14 cellular contexts compared by ENCODE assay signal in the genomic region with DNA sequence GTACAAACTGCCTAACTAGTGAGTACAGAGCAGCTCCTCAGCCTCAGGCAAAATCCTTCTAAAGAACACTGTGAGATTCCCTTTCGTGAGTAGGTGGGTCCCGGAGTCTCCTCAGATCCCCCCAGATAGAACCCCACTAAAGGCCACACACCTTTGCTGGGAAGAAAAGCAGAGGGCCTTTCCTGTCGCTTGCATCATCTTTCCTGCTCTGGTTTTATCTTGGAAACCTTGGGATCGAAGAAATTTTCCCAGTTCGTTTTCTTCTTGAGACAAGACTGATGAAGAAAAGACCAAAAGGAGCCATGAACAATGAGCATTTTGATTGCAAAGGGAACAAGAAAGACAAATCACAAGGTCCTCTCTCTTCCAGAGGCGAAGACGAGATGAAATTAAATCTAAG. TPM values are rescaled to one million over a fixed set of nuclear protein-coding genes. Genes with fewer than 3 reads are reported as not detected.
DNase-seq lines count a peak whose midpoint lies in the region; ATAC-seq and TF ChIP-seq lines count a peak whose summit lies in the region.
"Had no signal": no experiment of that assay in that cellular context is flagged by ENCODE, and none has a peak within 500 bp of the region (broad histone marks: within the 10 kb centered on the region; RNA-seq: fewer than 3 reads in every experiment).

No MANE protein-coding gene starts in this region.

- peak overlapping the region; percentile 44; the same call in 1 of the 2 replicates for H3K27ac ChIP-seq in HUES6 (ENCODE audit: low read depth, low read length)
- H3K27ac ChIP-seq in endodermal cell (ENCODE audit: low read depth, low read length) = peak overlapping the region; percentile 89
- H3K27ac ChIP-seq in neural progenitor cell = no peak overlapping the region
- H3K27ac ChIP-seq: 22Rv1, BLaER1 had no signal

- H4K20me1 ChIP-seq in neural progenitor cell (ENCODE audit: low read depth) = no peaks in the 10 kb centered on the region
- H4K20me1 ChIP-seq: BLaER1 had no signal

- H3K4me3 Mint-ChIP-seq in Caco-2 (ENCODE audit: unreplicated experiment) (no peak overlapping the region), endodermal cell (no peak overlapping the region), neural progenitor cell (peak overlapping the region; percentile 52)

- intact Hi-C loops in Caco-2 (cut with micrococcal nuclease; ENCODE audit: unreplicated experiment) = loop anchor here (1.0 kb wide), 1 partner anchor 70 kb away; no protein-coding TSS in a partner anchor

- H3K27ac Mint-ChIP-seq in Caco-2 (ENCODE audit: unreplicated experiment) (peak overlapping the region; percentile 42), endodermal cell (peak overlapping the region; percentile 65), neural progenitor cell (peak overlapping the region; percentile 92)

- H3F3A ChIP-seq in neural progenitor cell (ENCODE audit: low read depth) = peaks cover 18% of the 10 kb centered on the region

- no peak for DNase-seq in Caco-2
- DNase-seq in endodermal cell = no peak
- peak; percentile 9 for DNase-seq in neural progenitor cell (ENCODE audit: low spot score)
- DNase-seq in NCI-H2107 (lab: John Stamatoyannopoulos, UW) = no peak
- DNase-seq in activated naive CD4-positive, alpha-beta T cell treated with anti-CD3 and anti-CD28 coated beads, Interleukin-2, amount 50 U/mL, for 16 hours = no peak
- DNase-seq: AML-193, DMS79 had no signal

- BruUV-seq in Caco-2 (replicated peaks; lab: Mats Ljungman, UMichigan) = no TSS peak

- no peak for TF ChIP-seq CTCF in Caco-2 (IDR thresholded peaks at IDR 0.05; ENCODE audit: insufficient read depth in 1 of 2, low read depth in 1 of 2, low read length in 1 of 2, severe bottlenecking in 1 of 2, unreplicated experiment in 1 of 2)
- no peak for TF ChIP-seq CTCF in endodermal cell (conservative IDR thresholded peaks at IDR 0.05)
- TF ChIP-seq CTCF in neural progenitor cell (IDR thresholded peaks at IDR 0.05) = no peak

- H3K36me3 Mint-ChIP-seq in Caco-2 (ENCODE audit: insufficient read depth, unreplicated experiment) (peaks cover 5% of the 10 kb centered on the region), endodermal cell (ENCODE audit: low read depth) (no peaks in the 10 kb centered on the region), neural progenitor cell (no peaks in the 10 kb centered on the region)

- ATAC-seq in HG03439 (IDR thresholded peaks at IDR 0.05; ENCODE audit: unreplicated experiment) (no peak), GM21423 (IDR thresholded peaks at IDR 0.05; ENCODE audit: unreplicated experiment) (no peak)
- ATAC-seq: K562 had no signal

- WGBS in endodermal cell (ENCODE audit: insufficient coverage in 1 of 2, insufficient read length in 1 of 2), 2 experiments = 83 to 86% methylated on average over 5 to 7 of the region's 7 CpGs

- H3K27me3 ChIP-seq in Caco-2 (replicated peaks; ENCODE audit: control insufficient read depth, insufficient read depth, low read length) (no peaks in the 10 kb centered on the region), HUES6 (ENCODE audit: control insufficient read depth, insufficient read depth, low read length) (no peaks in the 10 kb centered on the region), endodermal cell (ENCODE audit: control insufficient read depth, insufficient read depth, low read length, poor library complexity, severe bottlenecking) (no peaks in the 10 kb centered on the region), neural progenitor cell (no peaks in the 10 kb centered on the region)
- H3K27me3 ChIP-seq: BLaER1 had no signal

- POLR2A ChIA-PET in Caco-2 (lab: Charles Lee) = no interaction called here

- H3K9ac ChIP-seq in HUES6 (ENCODE audit: low read length) (peak overlapping the region; percentile 61), endodermal cell (ENCODE audit: extremely low read depth, low read length, poor library complexity, severe bottlenecking) (no peak overlapping the region), neural progenitor cell (no peak overlapping the region)
- H3K9ac ChIP-seq: BLaER1 had no signal

- H3K27me3 Mint-ChIP-seq in Caco-2 (ENCODE audit: insufficient read depth, unreplicated experiment) = no peaks in the 10 kb centered on the region
- no peaks in the 10 kb centered on the region for H3K27me3 Mint-ChIP-seq in endodermal cell (ENCODE audit: insufficient read depth)
- H3K27me3 Mint-ChIP-seq in neural progenitor cell (ENCODE audit: insufficient read depth, low read depth) = peaks cover 2% of the 10 kb centered on the region

- H3K4me1 Mint-ChIP-seq in Caco-2 (ENCODE audit: low read depth, unreplicated experiment) (peaks cover 4% of the 10 kb centered on the region), endodermal cell (peaks cover 9% of the 10 kb centered on the region), neural progenitor cell (peaks cover 33% of the 10 kb centered on the region)

- H3K9me3 ChIP-seq in Caco-2 = no peaks in the 10 kb centered on the region
- no peaks in the 10 kb centered on the region for H3K9me3 ChIP-seq in HUES6 (ENCODE audit: control insufficient read depth, insufficient read depth, low read depth, low read length)
- no peaks in the 10 kb centered on the region for H3K9me3 ChIP-seq in endodermal cell (ENCODE audit: control insufficient read depth, low read length)
- H3K9me3 ChIP-seq in neural progenitor cell (ENCODE audit: low read depth) = no peaks in the 10 kb centered on the region
- H3K9me3 ChIP-seq: BLaER1 had no signal

- CTCF ChIA-PET in Caco-2 (lab: Charles Lee) = interaction anchor here (1.1 kb wide), 1 partner anchor 75 kb away, joined by 5 read pairs; no protein-coding TSS in a partner anchor

- H3K36me3 ChIP-seq in Caco-2 (ENCODE audit: control insufficient read depth, insufficient read depth, low read length) (no peaks in the 10 kb centered on the region), HUES6 (ENCODE audit: control insufficient read depth, insufficient read depth, low read length) (no peaks in the 10 kb centered on the region), endodermal cell (ENCODE audit: control insufficient read depth, insufficient read depth, low read length) (no peaks in the 10 kb centered on the region), neural progenitor cell (no peaks in the 10 kb centered on the region)
- H3K36me3 ChIP-seq: BLaER1 had no signal

- no peaks in the 10 kb centered on the region for H3K79me2 ChIP-seq in neural progenitor cell (ENCODE audit: low read depth)

- H3K4me1 ChIP-seq in Caco-2 (no peaks in the 10 kb centered on the region), HUES6 (ENCODE audit: control insufficient read depth, insufficient read depth, low read length) (peaks cover 28% of the 10 kb centered on the region), endodermal cell (ENCODE audit: control insufficient read depth, insufficient read depth, low read length) (no peaks in the 10 kb centered on the region), neural progenitor cell (peaks cover 18% of the 10 kb centered on the region)

- H3K4me3 ChIP-seq in Caco-2 (ENCODE audit: low read depth, low read length) (no peak overlapping the region), HUES6 (ENCODE audit: low read depth, low read length) (no peak overlapping the region), endodermal cell (ENCODE audit: low read length) (no peak overlapping the region), neural progenitor cell (no peak overlapping the region)
- H3K4me3 ChIP-seq: BLaER1, K562 had no signal

- peak overlapping the region; percentile 73 for H2AFZ ChIP-seq in neural progenitor cell (replicated peaks)

- H3K9me3 Mint-ChIP-seq in Caco-2 (ENCODE audit: unreplicated experiment) (no peaks in the 10 kb centered on the region), endodermal cell (no peaks in the 10 kb centered on the region), neural progenitor cell (no peaks in the 10 kb centered on the region)

- peak overlapping the region; percentile 61 for H3K4me2 ChIP-seq in neural progenitor cell
- H3K4me2 ChIP-seq: BLaER1 had no signal

RNA-seq across cellular contexts. Expression of a gene that starts 40.8 kb away (rescaled TPM):
- total RNA-seq in Caco-2 (2022) = 30.7 and 34.2 TPM in 2 replicates
- total RNA-seq in endodermal cell = 10 to 100 TPM; 25.0 to 50.2 TPM
- polyA plus RNA-seq in endodermal cell (2013, experiment 1 of 2) = 5.2 TPM
- 6.5 TPM for polyA plus RNA-seq in endodermal cell (2013, experiment 2 of 2)
- 5.8 and 13.1 TPM in 2 replicates for total RNA-seq in neural progenitor cell (ENCODE audit: low replicate concordance)
- total RNA-seq: A673 had no signal

Comparison
In these comparisons a context has a peak if more than half of its experiments do, and no peak if none do; other contexts are left out.
1. H3K27ac Mint-ChIP-seq: peak in every context shown above with its lines; median percentile 92 in neural progenitor cell; 65 in endodermal cell; 42 in Caco-2.